Comparison of ENCODE assay signal across 1 cellular context in genomic region chr1:90716243-90716551, GRCh38.
TF ChIP-seq lines count a peak whose summit lies in the region.

No MANE protein-coding gene starts in this region.

TF ChIP-seq in K562, 482 proteins besides CTCF, POLR2A, EP300 and RAD21:
- TF ChIP-seq KDM4B (IDR thresholded peaks at IDR 0.05; ENCODE audit: borderline replicate concordance in 2 of 2, low read depth in 1 of 2) (no peak), TSHZ1 (CRISPR knock-in tag; IDR thresholded peaks at IDR 0.05) (no peak), ETV5 (CRISPR knock-in tag; IDR thresholded peaks at IDR 0.05; ENCODE audit: low read depth) (no peak), RHOXF2B (CRISPR knock-in tag; conservative IDR thresholded peaks at IDR 0.05) (no peak), NR4A1 (CRISPR knock-in tag; IDR thresholded peaks at IDR 0.05) (no peak), NR4A1 (tag; IDR thresholded peaks at IDR 0.05) (no peak), ZNF239 (CRISPR knock-in tag; IDR thresholded peaks at IDR 0.05) (no peak), ZNF512 (tag; IDR thresholded peaks at IDR 0.05) (no peak), ZNF778 (CRISPR knock-in tag; IDR thresholded peaks at IDR 0.05) (no peak), SUPT5H (IDR thresholded peaks at IDR 0.05) (no peak), CHD1 (IDR thresholded peaks at IDR 0.05; ENCODE audit: low read length) (no peak), XRCC4 (IDR thresholded peaks at IDR 0.05; ENCODE audit: extremely low read depth, insufficient read depth, insufficient read length) (no peak), CCNT2 (IDR thresholded peaks at IDR 0.05; ENCODE audit: borderline replicate concordance, extremely low read depth, insufficient read length, low read depth, low read length) (no peak), ZNF146 (CRISPR knock-in tag; IDR thresholded peaks at IDR 0.05; ENCODE audit: unreplicated experiment) (no peak), MAFG (tag; conservative IDR thresholded peaks at IDR 0.05) (no peak), BCL6 (CRISPR knock-in tag; IDR thresholded peaks at IDR 0.05) (no peak), MBD1 (CRISPR knock-in tag; IDR thresholded peaks at IDR 0.05) (no peak), EWSR1 (IDR thresholded peaks at IDR 0.05; ENCODE audit: borderline replicate concordance, low read depth, partially characterized antibody) (no peak), ATF1 (CRISPR knock-in tag; IDR thresholded peaks at IDR 0.05) (no peak), ATF1 (tag; IDR thresholded peaks at IDR 0.05) (no peak)
